25 cellular contexts compared by ENCODE assay signal in genomic region chr17:31903401-31903800, GRCh38.
"Had no signal": no experiment of that assay in that cellular context is flagged by ENCODE, and none has a peak within 500 bp of the region (broad histone marks: within the 10 kb centered on the region; RNA-seq: fewer than 3 reads in every experiment).

No MANE protein-coding gene starts in this region.

- H3K4me1 ChIP-seq: foreskin keratinocyte had no signal

- H3K27ac Mint-ChIP-seq: nephron; stimulated activated naive CD8-positive, alpha-beta T cell treated with anti-CD3 and anti-CD28 coated beads, Interleukin-15, amount 100 ng/mL, for 72 hours had no signal

- H3K36me3 Mint-ChIP-seq: naive thymus-derived CD4-positive, alpha-beta T cell had no signal

- H3K36me3 ChIP-seq: colonic mucosa, ovary had no signal

- H3K9me3 ChIP-seq: colonic mucosa, esophagus muscularis mucosa, gastroesophageal sphincter, heart left ventricle, left lung, ovary, right lobe of liver, suprapubic skin, transverse colon had no signal

- H3K27me3 Mint-ChIP-seq: naive thymus-derived CD4-positive, alpha-beta T cell had no signal

- H3K9me3 Mint-ChIP-seq: naive thymus-derived CD4-positive, alpha-beta T cell; nephron; stimulated activated naive CD8-positive, alpha-beta T cell treated with anti-CD3 and anti-CD28 coated beads, Interleukin-15, amount 100 ng/mL, for 72 hours had no signal

- DNase-seq: colonic mucosa; dermis blood vessel endothelial cell; effector memory CD4-positive, alpha-beta T cell; foreskin keratinocyte; heart left ventricle; left cardiac atrium; left lung; mesenchymal stem cell; midbrain; naive thymus-derived CD4-positive, alpha-beta T cell; nucleus accumbens; ovary; posterior cingulate gyrus; right lobe of liver; small intestine; stimulated activated CD4-positive, alpha-beta T cell treated with anti-CD3 and anti-CD28 coated beads, Interleukin-15, amount 100 ng/mL, for 24 hours; stimulated activated CD4-positive, alpha-beta T cell treated with anti-CD3 and anti-CD28 coated beads, Interleukin-2, amount 100 ng/mL, for 48 hours; stimulated activated naive CD4-positive, alpha-beta T cell; transverse colon had no signal

- H2AFZ ChIP-seq: hepatocyte had no signal

- ATAC-seq: foreskin keratinocyte; gastroesophageal sphincter; heart left ventricle; left cardiac atrium; left lung; naive thymus-derived CD4-positive, alpha-beta T cell; right lobe of liver; stimulated activated naive CD8-positive, alpha-beta T cell treated with anti-CD3 and anti-CD28 coated beads, Interleukin-15, amount 100 ng/mL, for 72 hours had no signal

- H3K27ac ChIP-seq: colonic mucosa, esophagus muscularis mucosa, foreskin keratinocyte, gastroesophageal sphincter, heart left ventricle, hepatocyte, left lung, ovary, right lobe of liver, suprapubic skin, transverse colon had no signal

- H3K27me3 ChIP-seq: colonic mucosa, esophagus muscularis mucosa, gastroesophageal sphincter, heart left ventricle, hepatocyte, left lung, ovary, right lobe of liver, suprapubic skin had no signal

- H3K4me3 ChIP-seq: colonic mucosa, esophagus muscularis mucosa, gastroesophageal sphincter, heart left ventricle, hepatocyte, left lung, ovary, right lobe of liver, suprapubic skin, transverse colon had no signal

- H3K4me2 ChIP-seq: hepatocyte had no signal
